ENCODE assay signal across 18 cellular contexts in the genomic region with DNA sequence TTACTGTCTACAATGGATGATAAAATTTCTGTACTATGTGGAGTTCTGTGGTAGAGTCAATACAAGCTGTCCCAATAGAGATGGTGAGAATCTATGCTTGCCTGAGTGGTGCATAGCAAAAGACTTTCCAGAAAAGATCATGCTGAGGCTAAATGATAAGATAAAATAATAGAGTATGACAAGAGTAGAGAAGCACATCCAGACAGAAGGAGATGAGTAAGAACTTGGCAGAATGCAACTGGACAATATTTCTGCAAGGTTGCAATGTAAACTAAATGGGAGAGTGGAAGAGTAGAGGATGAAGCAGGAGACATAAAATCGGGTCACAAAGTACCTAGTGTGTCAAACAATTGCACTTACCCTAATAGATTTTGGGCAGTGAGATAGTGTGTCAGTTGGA.
DNase-seq lines count a peak whose midpoint lies in the region; ATAC-seq and TF ChIP-seq lines count a peak whose summit lies in the region.
"Had no signal": no experiment of that assay in that cellular context is flagged by ENCODE, and none has a peak within 500 bp of the region (broad histone marks: within the 10 kb centered on the region; RNA-seq: fewer than 3 reads in every experiment).

No MANE protein-coding gene starts in this region.

- POLR2A ChIA-PET in SK-N-SH (lab: Yijun Ruan, JAX): no interaction called here

- H3K4me3 ChIP-seq in SK-N-SH (ENCODE audit: low read depth in 2 of 2, low read length in 1 of 2): no peak overlapping the region
- no peak overlapping the region for H3K4me3 ChIP-seq in brain microvascular endothelial cell (ENCODE audit: low read depth, low read length)
- no peak overlapping the region for H3K4me3 ChIP-seq in fibroblast of the aortic adventitia (ENCODE audit: low read depth, low read length)
- H3K4me3 ChIP-seq: A549, BLaER1 had no signal

- no peak for TF ChIP-seq EP300 in SK-N-SH (IDR thresholded peaks at IDR 0.05; ENCODE audit: borderline replicate concordance in 1 of 2, low read depth in 1 of 2, low read length in 1 of 2)

- H3K4me1 ChIP-seq in SK-N-SH (ENCODE audit: control insufficient read depth in 1 of 2, insufficient read depth in 2 of 2, low read depth in 1 of 2, low read length in 1 of 2): no peaks in the 10 kb centered on the region; a peak in 1 of 4 replicates
- H3K4me1 ChIP-seq: BLaER1 had no signal

- H4K20me1 ChIP-seq in SK-N-SH (ENCODE audit: insufficient read depth): no peaks in the 10 kb centered on the region
- H4K20me1 ChIP-seq: BLaER1 had no signal

- H3K9me2 ChIP-seq in SK-N-SH: no peaks in the 10 kb centered on the region

- H3K79me2 ChIP-seq in SK-N-SH (ENCODE audit: insufficient read depth): no peaks in the 10 kb centered on the region

- H3K4me2 ChIP-seq in SK-N-SH: no peak overlapping the region
- H3K4me2 ChIP-seq: A549, BLaER1 had no signal

- in situ Hi-C loops in brain microvascular endothelial cell (cut with HindIII; ENCODE audit: low pct_ligation_motif_present, low sequenced_read_pairs): no loop called here

- peak; percentile 53 for ATAC-seq in SK-N-SH treated with all-trans-retinoic acid at 6 μM for 48 hours
- ATAC-seq: A549, HCT116 had no signal

- DNase-seq in SK-N-SH (no peak), brain microvascular endothelial cell (peak; percentile 50), fibroblast of the aortic adventitia (ENCODE audit: low read depth) (peak; percentile 46), AG08396 (ENCODE audit: low spot score) (no peak), SHP77 (lab: John Stamatoyannopoulos, UW) (no peak), NCI-H510A (lab: John Stamatoyannopoulos, UW) (no peak)
- DNase-seq: CD4-positive, alpha-beta memory T cell; DMS153; DMS79; GDM1; GOT3; H7; HFFc6 had no signal

- no peak overlapping the region for H3K27ac ChIP-seq in SK-N-SH (ENCODE audit: low read depth in 2 of 2, low read length in 1 of 2)
- no peak overlapping the region for H3K27ac ChIP-seq in brain microvascular endothelial cell
- H3K27ac ChIP-seq: 22Rv1, A549, BLaER1 had no signal

- H3K27me3 ChIP-seq in SK-N-SH (ENCODE audit: insufficient read depth) (peaks cover 5% of the 10 kb centered on the region; the same call in 1 of the 2 replicates), brain microvascular endothelial cell (replicated peaks) (no peaks in the 10 kb centered on the region)
- H3K27me3 ChIP-seq: BLaER1 had no signal

- no peak for TF ChIP-seq RAD21 in SK-N-SH (IDR thresholded peaks at IDR 0.05; ENCODE audit: low read length)

- no peaks in the 10 kb centered on the region for H3F3A ChIP-seq in SK-N-SH (replicated peaks; ENCODE audit: insufficient read depth)

- WGBS in SK-N-SH (ENCODE audit: low lambda C conversion rate): 3% methylated on average over 1 of the region's 1 CpG

- H3K9ac ChIP-seq in SK-N-SH: no peak overlapping the region
- H3K9ac ChIP-seq: BLaER1 had no signal

- CTCF ChIA-PET in SK-N-SH (lab: Yijun Ruan, JAX): no interaction called here

- no peak for TF ChIP-seq CTCF in SK-N-SH (IDR thresholded peaks at IDR 0.05)
- TF ChIP-seq CTCF in brain microvascular endothelial cell (IDR thresholded peaks at IDR 0.05; ENCODE audit: low read depth, low read length, missing control alignments): no peak
- TF ChIP-seq CTCF in fibroblast of the aortic adventitia (IDR thresholded peaks at IDR 0.05; ENCODE audit: insufficient read depth, low read length): no peak

- H2AFZ ChIP-seq in SK-N-SH (ENCODE audit: low read depth): no peak overlapping the region

- H3K36me3 ChIP-seq in SK-N-SH (replicated peaks in 1 of 2; ENCODE audit: control insufficient read depth in 1 of 2, insufficient read depth in 2 of 2, low read length in 1 of 2) (no peaks in the 10 kb centered on the region), brain microvascular endothelial cell (replicated peaks) (no peaks in the 10 kb centered on the region)
- H3K36me3 ChIP-seq: BLaER1 had no signal

- no peaks in the 10 kb centered on the region for H3K9me3 ChIP-seq in SK-N-SH
- H3K9me3 ChIP-seq: A549, BLaER1 had no signal

TF ChIP-seq in SK-N-SH treated with all-trans-retinoic acid at 6 μM for 48 hours, 23 proteins besides CTCF, POLR2A, EP300 and RAD21:
- TF ChIP-seq, protein P1, sequence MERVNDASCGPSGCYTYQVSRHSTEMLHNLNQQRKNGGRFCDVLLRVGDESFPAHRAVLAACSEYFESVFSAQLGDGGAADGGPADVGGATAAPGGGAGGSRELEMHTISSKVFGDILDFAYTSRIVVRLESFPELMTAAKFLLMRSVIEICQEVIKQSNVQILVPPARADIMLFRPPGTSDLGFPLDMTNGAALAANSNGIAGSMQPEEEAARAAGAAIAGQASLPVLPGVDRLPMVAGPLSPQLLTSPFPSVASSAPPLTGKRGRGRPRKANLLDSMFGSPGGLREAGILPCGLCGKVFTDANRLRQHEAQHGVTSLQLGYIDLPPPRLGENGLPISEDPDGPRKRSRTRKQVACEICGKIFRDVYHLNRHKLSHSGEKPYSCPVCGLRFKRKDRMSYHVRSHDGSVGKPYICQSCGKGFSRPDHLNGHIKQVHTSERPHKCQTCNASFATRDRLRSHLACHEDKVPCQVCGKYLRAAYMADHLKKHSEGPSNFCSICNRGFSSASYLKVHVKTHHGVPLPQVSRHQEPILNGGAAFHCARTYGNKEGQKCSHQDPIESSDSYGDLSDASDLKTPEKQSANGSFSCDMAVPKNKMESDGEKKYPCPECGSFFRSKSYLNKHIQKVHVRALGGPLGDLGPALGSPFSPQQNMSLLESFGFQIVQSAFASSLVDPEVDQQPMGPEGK (CRISPR knock-in tag; IDR thresholded peaks at IDR 0.05; ENCODE audit: borderline replicate concordance): no peak
- TF ChIP-seq TOX (CRISPR knock-in tag; IDR thresholded peaks at IDR 0.05; ENCODE audit: borderline replicate concordance) (no peak), ZFP3 (CRISPR knock-in tag; IDR thresholded peaks at IDR 0.05) (no peak), ZFP30 (CRISPR knock-in tag; IDR thresholded peaks at IDR 0.05) (no peak)
- TF ChIP-seq, protein P2, sequence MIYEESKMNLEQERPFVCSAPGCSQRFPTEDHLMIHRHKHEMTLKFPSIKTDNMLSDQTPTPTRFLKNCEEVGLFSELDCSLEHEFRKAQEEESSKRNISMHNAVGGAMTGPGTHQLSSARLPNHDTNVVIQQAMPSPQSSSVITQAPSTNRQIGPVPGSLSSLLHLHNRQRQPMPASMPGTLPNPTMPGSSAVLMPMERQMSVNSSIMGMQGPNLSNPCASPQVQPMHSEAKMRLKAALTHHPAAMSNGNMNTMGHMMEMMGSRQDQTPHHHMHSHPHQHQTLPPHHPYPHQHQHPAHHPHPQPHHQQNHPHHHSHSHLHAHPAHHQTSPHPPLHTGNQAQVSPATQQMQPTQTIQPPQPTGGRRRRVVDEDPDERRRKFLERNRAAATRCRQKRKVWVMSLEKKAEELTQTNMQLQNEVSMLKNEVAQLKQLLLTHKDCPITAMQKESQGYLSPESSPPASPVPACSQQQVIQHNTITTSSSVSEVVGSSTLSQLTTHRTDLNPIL (CRISPR knock-in tag; IDR thresholded peaks at IDR 0.05; ENCODE audit: low read depth): no peak

TF ChIP-seq in SK-N-SH, 30 proteins besides CTCF, POLR2A, EP300 and RAD21:
- TF ChIP-seq FOXM1 (IDR thresholded peaks at IDR 0.05; ENCODE audit: low read depth) (no peak), FOSL2 (IDR thresholded peaks at IDR 0.05; ENCODE audit: borderline replicate concordance, low read depth) (no peak), NRF1 (IDR thresholded peaks at IDR 0.05; ENCODE audit: low read depth, low read length) (no peak), RCOR1 (IDR thresholded peaks at IDR 0.05; ENCODE audit: low read length) (no peak), TEAD4 (IDR thresholded peaks at IDR 0.05; ENCODE audit: borderline replicate concordance, insufficient read depth) (no peak), JUND (IDR thresholded peaks at IDR 0.05) (no peak), SIN3A (IDR thresholded peaks at IDR 0.05; ENCODE audit: borderline replicate concordance, low read depth, low read length) (no peak), RFX5 (IDR thresholded peaks at IDR 0.05; ENCODE audit: low read length) (no peak), RXRA (IDR thresholded peaks at IDR 0.05; ENCODE audit: borderline replicate concordance, low read depth) (no peak), NFIC (IDR thresholded peaks at IDR 0.05; ENCODE audit: borderline replicate concordance) (no peak), GATA2 (CRISPR knock-in tag; IDR thresholded peaks at IDR 0.05) (no peak)
- TF ChIP-seq, protein P3, sequence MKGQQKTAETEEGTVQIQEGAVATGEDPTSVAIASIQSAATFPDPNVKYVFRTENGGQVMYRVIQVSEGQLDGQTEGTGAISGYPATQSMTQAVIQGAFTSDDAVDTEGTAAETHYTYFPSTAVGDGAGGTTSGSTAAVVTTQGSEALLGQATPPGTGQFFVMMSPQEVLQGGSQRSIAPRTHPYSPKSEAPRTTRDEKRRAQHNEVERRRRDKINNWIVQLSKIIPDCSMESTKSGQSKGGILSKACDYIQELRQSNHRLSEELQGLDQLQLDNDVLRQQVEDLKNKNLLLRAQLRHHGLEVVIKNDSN (IDR thresholded peaks at IDR 0.05; ENCODE audit: borderline replicate concordance, low read depth): no peak
- TF ChIP-seq, protein P4, sequence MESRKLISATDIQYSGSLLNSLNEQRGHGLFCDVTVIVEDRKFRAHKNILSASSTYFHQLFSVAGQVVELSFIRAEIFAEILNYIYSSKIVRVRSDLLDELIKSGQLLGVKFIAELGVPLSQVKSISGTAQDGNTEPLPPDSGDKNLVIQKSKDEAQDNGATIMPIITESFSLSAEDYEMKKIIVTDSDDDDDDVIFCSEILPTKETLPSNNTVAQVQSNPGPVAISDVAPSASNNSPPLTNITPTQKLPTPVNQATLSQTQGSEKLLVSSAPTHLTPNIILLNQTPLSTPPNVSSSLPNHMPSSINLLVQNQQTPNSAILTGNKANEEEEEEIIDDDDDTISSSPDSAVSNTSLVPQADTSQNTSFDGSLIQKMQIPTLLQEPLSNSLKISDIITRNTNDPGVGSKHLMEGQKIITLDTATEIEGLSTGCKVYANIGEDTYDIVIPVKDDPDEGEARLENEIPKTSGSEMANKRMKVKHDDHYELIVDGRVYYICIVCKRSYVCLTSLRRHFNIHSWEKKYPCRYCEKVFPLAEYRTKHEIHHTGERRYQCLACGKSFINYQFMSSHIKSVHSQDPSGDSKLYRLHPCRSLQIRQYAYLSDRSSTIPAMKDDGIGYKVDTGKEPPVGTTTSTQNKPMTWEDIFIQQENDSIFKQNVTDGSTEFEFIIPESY (IDR thresholded peaks at IDR 0.05; ENCODE audit: borderline replicate concordance, low read depth): no peak
- TF ChIP-seq, protein P5, sequence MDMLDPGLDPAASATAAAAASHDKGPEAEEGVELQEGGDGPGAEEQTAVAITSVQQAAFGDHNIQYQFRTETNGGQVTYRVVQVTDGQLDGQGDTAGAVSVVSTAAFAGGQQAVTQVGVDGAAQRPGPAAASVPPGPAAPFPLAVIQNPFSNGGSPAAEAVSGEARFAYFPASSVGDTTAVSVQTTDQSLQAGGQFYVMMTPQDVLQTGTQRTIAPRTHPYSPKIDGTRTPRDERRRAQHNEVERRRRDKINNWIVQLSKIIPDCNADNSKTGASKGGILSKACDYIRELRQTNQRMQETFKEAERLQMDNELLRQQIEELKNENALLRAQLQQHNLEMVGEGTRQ (IDR thresholded peaks at IDR 0.05; ENCODE audit: borderline replicate concordance, low read depth, low read length): no peak
TF ChIP-seq in SK-N-SH: peak in this region for 0.

Comparison
In these comparisons a context has a peak if more than half of its experiments do, and no peak if none do; other contexts are left out.
1. DNase-seq: peak in brain microvascular endothelial cell (single experiment) and fibroblast of the aortic adventitia (single experiment); none in SK-N-SH (single experiment), AG08396 (single experiment), SHP77 (0 of 2) and NCI-H510A (single experiment).